Comparison of ENCODE assay signal across 26 cellular contexts in the genomic region with DNA sequence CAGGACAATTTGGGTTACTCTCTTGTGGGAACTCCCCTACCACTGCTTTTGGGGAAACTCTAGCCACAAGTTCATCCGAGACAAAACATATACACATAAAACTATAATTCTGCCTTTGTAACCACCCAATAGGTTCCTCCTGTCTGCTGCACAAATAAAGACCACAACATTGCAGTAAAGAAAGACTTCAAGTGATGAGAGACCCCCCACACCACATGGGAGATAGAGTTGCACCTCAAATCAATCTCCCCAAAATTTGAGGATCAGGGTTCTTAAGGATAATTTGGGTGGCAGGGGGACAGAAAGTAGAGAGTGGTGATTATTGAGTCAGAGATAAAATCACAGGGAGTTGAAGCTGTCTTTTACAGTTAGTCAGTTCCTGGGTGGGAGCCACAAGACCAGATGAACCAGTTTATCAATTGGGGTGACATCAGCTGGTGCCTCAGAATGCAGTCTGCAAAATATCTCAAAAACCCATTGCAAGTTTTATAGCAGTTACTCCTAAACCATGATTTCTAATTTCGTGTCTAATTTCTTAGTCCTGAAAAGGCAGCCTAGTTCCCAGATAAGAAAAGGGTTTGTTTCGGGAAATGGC.
"Had no signal": no experiment of that assay in that cellular context is flagged by ENCODE, and none has a peak within 500 bp of the region (broad histone marks: within the 10 kb centered on the region; RNA-seq: fewer than 3 reads in every experiment).

No MANE protein-coding gene starts in this region.

- H3K9me3 ChIP-seq: lower lobe of right lung, prostate gland, testis, tibial artery had no signal

- H3K27ac ChIP-seq: lower lobe of right lung, neural progenitor cell, prostate gland, sigmoid colon, testis, tibial artery had no signal

- H3K9me3 Mint-ChIP-seq: neural progenitor cell, type B pancreatic cell had no signal

- H3K4me3 Mint-ChIP-seq: effector memory CD8-positive, alpha-beta T cell; immature natural killer cell; memory B cell; nephron; neural progenitor cell; stimulated activated memory B cell treated with anti-CD40 and anti-IgM and Interleukin-4, amounts not matched to agents 10 μg/mL and 1 μg/mL and 100 μg/mL, for 72 hours; type B pancreatic cell had no signal

- H3K27me3 ChIP-seq: neural progenitor cell, sigmoid colon, testis, tibial artery had no signal

- ATAC-seq: effector memory CD8-positive, alpha-beta T cell; esophagus mucosa; left colon; left ventricle myocardium superior; lower lobe of right lung; right cardiac atrium; stimulated activated memory B cell treated with anti-CD40 and anti-IgM and Interleukin-4, amounts not matched to agents 10 μg/mL and 1 μg/mL and 100 μg/mL, for 72 hours; stimulated activated naive CD8-positive, alpha-beta T cell treated with anti-CD3 and anti-CD28 coated beads, Interleukin-15, Interleukin-2, amounts not matched to agents 100 U/mL and 50 U/mL, for 24 hours had no signal

- H3K36me3 Mint-ChIP-seq: immature natural killer cell; memory B cell; neural progenitor cell; stimulated activated memory B cell treated with anti-CD40 and anti-IgM and Interleukin-4, amounts not matched to agents 10 μg/mL and 1 μg/mL and 100 μg/mL, for 72 hours; type B pancreatic cell had no signal

- H3K27me3 Mint-ChIP-seq: effector memory CD8-positive, alpha-beta T cell; memory B cell; stimulated activated memory B cell treated with anti-CD40 and anti-IgM and Interleukin-4, amounts not matched to agents 10 μg/mL and 1 μg/mL and 100 μg/mL, for 72 hours; type B pancreatic cell had no signal

- H2AFZ ChIP-seq: neural progenitor cell had no signal

- H3K9ac ChIP-seq: neural progenitor cell had no signal

- H3K4me3 ChIP-seq: lower lobe of right lung, neural progenitor cell, prostate gland, sigmoid colon, testis, tibial artery had no signal

- H3K4me1 Mint-ChIP-seq: memory B cell; nephron; neural progenitor cell; stimulated activated memory B cell treated with anti-CD40 and anti-IgM and Interleukin-4, amounts not matched to agents 10 μg/mL and 1 μg/mL and 100 μg/mL, for 72 hours had no signal

- H3K27ac Mint-ChIP-seq: effector memory CD8-positive, alpha-beta T cell; immature natural killer cell; memory B cell; nephron; neural progenitor cell; stimulated activated memory B cell treated with anti-CD40 and anti-IgM and Interleukin-4, amounts not matched to agents 10 μg/mL and 1 μg/mL and 100 μg/mL, for 72 hours; type B pancreatic cell had no signal

- H3K4me1 ChIP-seq: lower lobe of right lung, neural progenitor cell, prostate gland, sigmoid colon, testis, tibial artery had no signal

- DNase-seq: cerebellar nuclear complex; cortex of kidney; effector memory CD8-positive, alpha-beta T cell; foreskin melanocyte; hypothalamus; immature natural killer cell; islet precursor cell; kidney glomerular epithelial cell; left colon; left ventricle myocardium superior; lower lobe of right lung; right cardiac atrium; sigmoid colon; stimulated activated CD4-positive, alpha-beta T cell treated with anti-CD3 and anti-CD28 coated beads, Interleukin-2, amount 100 ng/mL, for 24 hours; stimulated activated CD4-positive, alpha-beta T cell treated with anti-CD3 and anti-CD28 coated beads, Interleukin-4, amount 100 ng/mL, for 24 hours; stimulated activated naive CD8-positive, alpha-beta T cell treated with anti-CD3 and anti-CD28 coated beads, Interleukin-15, Interleukin-2, amounts not matched to agents 100 U/mL and 50 U/mL, for 24 hours; substantia nigra; testis; tibial artery had no signal

- H3K36me3 ChIP-seq: lower lobe of right lung, neural progenitor cell, prostate gland, sigmoid colon, tibial artery had no signal

- H3K4me2 ChIP-seq: neural progenitor cell had no signal
